8 cellular contexts compared by ENCODE assay signal in the genomic region with DNA sequence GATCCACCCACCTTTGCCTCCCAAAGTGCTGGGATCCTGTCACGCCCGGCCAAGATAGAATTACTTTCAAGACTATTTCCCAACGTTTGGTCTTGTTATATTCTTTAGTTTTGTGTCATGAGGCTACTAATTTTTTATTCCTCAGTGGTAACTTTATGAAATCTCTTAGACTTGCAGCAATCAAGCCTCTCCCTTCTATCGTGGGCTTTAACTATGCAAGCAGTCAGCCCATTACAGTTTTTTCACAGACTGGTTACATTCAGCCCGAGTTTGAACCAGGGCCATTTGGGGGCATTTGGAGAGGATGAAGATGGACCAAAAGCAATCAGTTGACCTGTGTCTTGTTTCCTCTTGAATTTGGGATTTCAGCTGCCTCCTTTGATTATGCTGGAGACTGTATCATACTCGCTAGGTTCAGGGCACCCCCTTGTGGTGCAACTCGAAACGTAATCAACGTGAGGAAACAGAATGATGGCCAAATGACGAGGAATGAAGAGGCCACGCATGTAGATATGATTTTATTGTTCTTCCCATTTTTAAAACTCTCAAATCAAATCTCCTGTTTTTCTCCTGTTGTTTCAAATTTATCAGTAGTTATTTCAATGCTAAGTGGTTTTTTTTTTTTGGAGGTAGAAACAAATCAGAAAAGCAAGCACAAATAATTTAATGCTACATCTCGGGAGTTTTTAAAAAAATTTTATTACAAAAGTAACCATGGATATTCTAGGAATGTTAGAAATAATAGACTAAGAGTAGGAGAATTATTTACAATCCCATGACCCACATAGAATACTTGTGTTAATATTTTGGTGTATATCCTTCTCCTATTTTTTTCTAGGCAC.
A peak's percentile ranks its signal among the peaks of the same experiment; 100 is the strongest.
DNase-seq lines count a peak whose midpoint lies in the region; ATAC-seq and TF ChIP-seq lines count a peak whose summit lies in the region.

No MANE protein-coding gene starts in this region.

- H3K36me3 ChIP-seq in OCI-LY3 (replicated peaks; ENCODE audit: low read depth, low read length): no peaks in the 10 kb centered on the region

- DNase-seq in COLO829 (ENCODE audit: low spot score): peak; percentile 31
- DNase-seq in cerebellar cortex (ENCODE audit: low spot score): peak; percentile 61
- DNase-seq in left colon: peak; percentile 60 to 83
- peak; percentile 61 for DNase-seq in stromal cell of bone marrow (ENCODE audit: low read depth)
- DNase-seq in GM19240 (ENCODE audit: insufficient read length, low spot score): no peak

- no peak overlapping the region for H2AFZ ChIP-seq in OCI-LY3 (ENCODE audit: low read depth, low read length)

- peaks cover 3% of the 10 kb centered on the region; the same call in 1 of the 2 replicates for H3K4me1 ChIP-seq in OCI-LY3 (ENCODE audit: low read length)

- H3K9me3 ChIP-seq in OCI-LY3 (ENCODE audit: insufficient read depth, low read length): no peaks in the 10 kb centered on the region

- no peak overlapping the region for H3K27ac ChIP-seq in OCI-LY3 (ENCODE audit: low read length)

- intact Hi-C loops in left colon (cut with DNase I, micrococcal nuclease): loop anchor here in 1 of 2 donors (10.0 kb wide), 2 partner anchors 154 to 366 kb away; no protein-coding TSS in a partner anchor

- H3K4me2 ChIP-seq in OCI-LY3 (ENCODE audit: low read length): peak overlapping the region; percentile 32

- no peak overlapping the region for H3K4me3 ChIP-seq in OCI-LY3 (ENCODE audit: low read length)

- H4K20me1 ChIP-seq in OCI-LY3 (ENCODE audit: insufficient read depth, low read length): no peaks in the 10 kb centered on the region

- H3K79me2 ChIP-seq in OCI-LY3 (ENCODE audit: low read length): no peaks in the 10 kb centered on the region

- TF ChIP-seq CTCF in OCI-LY3 (IDR thresholded peaks at IDR 0.05; ENCODE audit: low read depth, low read length): peak; percentile 76

- no peaks in the 10 kb centered on the region for H3K27me3 ChIP-seq in OCI-LY3 (ENCODE audit: low read depth, low read length)

- no peak overlapping the region for H3K9ac ChIP-seq in OCI-LY3 (ENCODE audit: low read length)

- ATAC-seq in GM18868 (IDR thresholded peaks at IDR 0.05; ENCODE audit: unreplicated experiment): peak; percentile 86
- ATAC-seq in HG03439 (IDR thresholded peaks at IDR 0.05; ENCODE audit: unreplicated experiment): peak; percentile 51
- ATAC-seq in left colon: peak; percentile 83
